Comparison of ENCODE assay signal across 20 cellular contexts in genomic region chr7:29588212-29588611, GRCh38. TPM values are rescaled to one million over a fixed set of nuclear protein-coding genes. Genes with fewer than 3 reads are reported as not detected.
"Had no signal": no experiment of that assay in that cellular context is flagged by ENCODE, and none has a peak within 500 bp of the region (broad histone marks: within the 10 kb centered on the region; RNA-seq: fewer than 3 reads in every experiment).

No MANE protein-coding gene starts in this region.

- H3K4me3 Mint-ChIP-seq: nephron; T-helper 1 cell treated with Interleukin-12 subunit alpha and Interleukin-12 subunit beta and Interleukin-4 antibody, amounts not matched to agents 30 μg/mL and 1 μg/mL, for 36 hours; WTC11 had no signal

- H3K27ac ChIP-seq: cardiac muscle cell, dorsolateral prefrontal cortex, tibial nerve had no signal

- H3K36me3 ChIP-seq: cardiac muscle cell, tibial nerve had no signal

- H3K4me1 ChIP-seq: tibial nerve had no signal

- H3K36me3 Mint-ChIP-seq: WTC11 had no signal

- H3K27me3 ChIP-seq: cardiac muscle cell, dorsolateral prefrontal cortex, tibial nerve had no signal

- DNase-seq: activated CD4-positive, alpha-beta T cell treated with anti-CD3 and anti-CD28 coated beads, Interleukin-2, amount 50 U/mL, for 1 hour; activated naive CD4-positive, alpha-beta T cell treated with anti-CD3 and anti-CD28 coated beads, Interleukin-2, amount 50 U/mL, for 16 hours; dorsolateral prefrontal cortex; erythroblast; islet precursor cell; mammary epithelial cell; nucleus accumbens; posterior cingulate gyrus; retina; stimulated activated CD4-positive, alpha-beta T cell treated with anti-CD3 and anti-CD28 coated beads, Interleukin-15, amount 100 ng/mL, for 24 hours; stimulated activated CD4-positive, alpha-beta T cell treated with anti-CD3 and anti-CD28 coated beads, Interleukin-4, amount 100 ng/mL, for 24 hours; stimulated activated naive CD4-positive, alpha-beta T cell treated with Interleukin-2 at 50 U/mL for 16 hours had no signal

- H3K9me3 Mint-ChIP-seq: activated T-helper 2 cell treated with anti-CD3 and anti-CD28 coated beads, Interferon-gamma antibody, Interleukin-2, Interleukin-4, amounts not matched to agents 10 μg/mL and 5 μg/mL and 100 μg/mL, durations not matched to agents 14 hours and 24 hours and 36 hours; T-helper 1 cell treated with Interleukin-12 subunit alpha and Interleukin-12 subunit beta and Interleukin-4 antibody, amounts not matched to agents 30 μg/mL and 1 μg/mL, for 36 hours had no signal

- ATAC-seq: left lobe of liver had no signal

- H3K4me3 ChIP-seq: cardiac muscle cell, dorsolateral prefrontal cortex, tibial nerve had no signal

- H3K4me1 Mint-ChIP-seq: nephron, WTC11 had no signal

- H3K27ac Mint-ChIP-seq: activated T-helper 2 cell treated with anti-CD3 and anti-CD28 coated beads, Interferon-gamma antibody, Interleukin-2, Interleukin-4, amounts not matched to agents 10 μg/mL and 5 μg/mL and 100 μg/mL, durations not matched to agents 14 hours and 24 hours and 36 hours; nephron; T-helper 1 cell treated with Interleukin-12 subunit alpha and Interleukin-12 subunit beta and Interleukin-4 antibody, amounts not matched to agents 30 μg/mL and 1 μg/mL, for 36 hours; WTC11 had no signal

- H3K9me3 ChIP-seq: tibial nerve had no signal

RNA-seq across cellular contexts. Expression of gene PRR15, which starts 24.6 kb away (rescaled TPM):
- total RNA-seq: activated T-helper 2 cell treated with anti-CD3 and anti-CD28 coated beads, Interferon-gamma antibody, Interleukin-2, Interleukin-4, amounts not matched to agents 10 μg/mL and 5 μg/mL and 100 μg/mL, durations not matched to agents 14 hours and 24 hours and 36 hours; left lobe of liver; skeletal muscle tissue had no signal
